9 cellular contexts compared by ENCODE assay signal in the genomic region with DNA sequence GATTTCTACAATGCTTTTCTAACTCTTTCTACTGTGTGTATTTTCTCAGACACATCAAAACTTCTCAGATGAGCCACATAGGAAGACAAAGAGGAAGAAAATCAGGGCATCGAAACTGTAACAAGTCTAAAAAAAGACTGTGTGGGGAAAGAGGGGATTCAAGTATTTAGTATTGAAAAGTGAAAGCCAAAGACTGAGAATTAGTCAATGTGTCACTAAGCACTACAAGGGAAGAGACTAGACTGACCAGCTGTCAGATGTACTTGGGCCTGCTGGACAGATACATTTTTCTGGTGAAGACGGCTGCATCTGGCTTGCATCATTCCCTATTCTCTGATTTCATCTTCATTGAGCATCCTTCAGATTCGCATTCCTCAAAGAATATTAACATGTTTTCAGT. TPM values are rescaled to one million over a fixed set of nuclear protein-coding genes. Genes with fewer than 3 reads are reported as not detected.
DNase-seq lines count a peak whose midpoint lies in the region; ATAC-seq and TF ChIP-seq lines count a peak whose summit lies in the region.
"Had no signal": no experiment of that assay in that cellular context is flagged by ENCODE, and none has a peak within 500 bp of the region (broad histone marks: within the 10 kb centered on the region; RNA-seq: fewer than 3 reads in every experiment).

No MANE protein-coding gene starts in this region.

- DNase-seq in HCT116 (ENCODE audit: low read depth, low spot score) = no peak
- no peak for DNase-seq in sciatic nerve (ENCODE audit: low spot score)
- no peak for DNase-seq in NCI-H1417 (lab: John Stamatoyannopoulos, UW)
- DNase-seq in anterior cingulate cortex (lab: John Stamatoyannopoulos, UW) = no peak
- no peak for DNase-seq in stimulated activated CD4-positive, alpha-beta T cell treated with anti-CD3 and anti-CD28 coated beads, Interleukin-2, amount 100 ng/mL, for 48 hours
- DNase-seq: activated CD8-positive, alpha-beta memory T cell treated with anti-CD3 and anti-CD28 coated beads for 24 hours had no signal

- no peak overlapping the region for H3K4me2 ChIP-seq in HCT116 (ENCODE audit: low read length)

- TF ChIP-seq CTCF in HCT116 (IDR thresholded peaks at IDR 0.05 in 2 of 3, conservative IDR thresholded peaks at IDR 0.05 in 1 of 3; ENCODE audit: borderline replicate concordance in 1 of 3, insufficient read depth in 1 of 3, low read depth in 2 of 3, low read length in 2 of 3) = no peak

- no TSS peak for BruUV-seq in HCT116 (replicated peaks; lab: Mats Ljungman, UMichigan)

- H3K27ac ChIP-seq in HCT116 (ENCODE audit: low read depth, low read length) = no peak overlapping the region
- H3K27ac ChIP-seq: cardiac muscle cell had no signal

- no peak overlapping the region for H3K9ac ChIP-seq in HCT116 (ENCODE audit: low read length)

- no peaks in the 10 kb centered on the region for H3K9me3 ChIP-seq in HCT116 (ENCODE audit: control insufficient read depth in 1 of 2, insufficient read depth in 1 of 2, low read depth in 1 of 2, low read length in 2 of 2)

- CTCF ChIA-PET in HCT116 (lab: Charles Lee) = no interaction called here

- POLR2A ChIA-PET in HCT116 (lab: Charles Lee) = no interaction called here

- H3K4me3 ChIP-seq in HCT116 (replicated peaks in 1 of 2; ENCODE audit: low read depth in 1 of 2, low read length in 2 of 2) = no peak overlapping the region
- H3K4me3 ChIP-seq: cardiac muscle cell had no signal

- H3K4me1 ChIP-seq in HCT116 (ENCODE audit: control insufficient read depth in 1 of 2, insufficient read depth in 2 of 2, low read length in 2 of 2) = no peaks in the 10 kb centered on the region

- H2AFZ ChIP-seq in HCT116 (ENCODE audit: low read depth, low read length, poor library complexity, severe bottlenecking) = peak overlapping the region; percentile 64

- RAD21 ChIA-PET in HCT116 (lab: Charles Lee; ENCODE audit: low non-redundant PET in 1 of 2, low total read pairs in 2 of 2, uncharacterized antibody in 2 of 2, unreplicated experiment in 2 of 2) = no interaction called here

- H3K36me3 ChIP-seq in HCT116 (ENCODE audit: control insufficient read depth in 1 of 2, insufficient read depth in 2 of 2, low read length in 2 of 2) = no peaks in the 10 kb centered on the region
- H3K36me3 ChIP-seq: cardiac muscle cell had no signal

- H4K20me1 ChIP-seq in HCT116 (ENCODE audit: insufficient read depth) = no peaks in the 10 kb centered on the region

- ATAC-seq in GM18907 (IDR thresholded peaks at IDR 0.05; ENCODE audit: unreplicated experiment) = peak; percentile 95
- ATAC-seq in HCT116 = no peak
- peak; percentile 87 for ATAC-seq in HG03469 (IDR thresholded peaks at IDR 0.05; ENCODE audit: unreplicated experiment)
- ATAC-seq in sciatic nerve = peak; percentile 44

- no peaks in the 10 kb centered on the region for H3K9me2 ChIP-seq in HCT116 (ENCODE audit: insufficient read depth)

- intact Hi-C loops in HCT116 (cut with micrococcal nuclease) = no loop called here
- intact Hi-C loops in sciatic nerve (cut with DNase I) = no loop called here

- TF ChIP-seq RAD21 in HCT116 (IDR thresholded peaks at IDR 0.05; ENCODE audit: low read depth) = no peak

- H3K27me3 ChIP-seq in HCT116 (ENCODE audit: insufficient read depth, low read length) = no peaks in the 10 kb centered on the region
- H3K27me3 ChIP-seq: cardiac muscle cell had no signal

- H3K79me2 ChIP-seq in HCT116 (ENCODE audit: insufficient read depth, low read length) = no peaks in the 10 kb centered on the region

- no peak for TF ChIP-seq POLR2A in HCT116 (IDR thresholded peaks at IDR 0.05; ENCODE audit: borderline replicate concordance, extremely low read depth, insufficient read depth, insufficient read length)

TF ChIP-seq in HCT116, 20 proteins besides CTCF, POLR2A, EP300 and RAD21:
- TF ChIP-seq SP1 (IDR thresholded peaks at IDR 0.05; ENCODE audit: low read depth) (no peak), TCF7L2 (IDR thresholded peaks at IDR 0.05; ENCODE audit: borderline replicate concordance, extremely low read depth, insufficient read depth, insufficient read length) (no peak), SIN3A (IDR thresholded peaks at IDR 0.05; ENCODE audit: low read depth) (no peak), ELF1 (IDR thresholded peaks at IDR 0.05; ENCODE audit: borderline replicate concordance, low read depth) (no peak), EZH2phosphoT487 (IDR thresholded peaks at IDR 0.05; ENCODE audit: borderline replicate concordance) (no peak), EZH2 (IDR thresholded peaks at IDR 0.05) (no peak), YY1 (IDR thresholded peaks at IDR 0.05; ENCODE audit: extremely low read depth, insufficient replicate concordance, low read depth, low read length) (no peak), EGR1 (IDR thresholded peaks at IDR 0.05; ENCODE audit: low read depth) (no peak), ZFX (IDR thresholded peaks at IDR 0.05) (no peak), CBX3 (IDR thresholded peaks at IDR 0.05; ENCODE audit: low read depth) (no peak), CEBPB (IDR thresholded peaks at IDR 0.05; ENCODE audit: low read depth) (no peak), SRF (IDR thresholded peaks at IDR 0.05; ENCODE audit: low read depth) (no peak), FOSL1 (IDR thresholded peaks at IDR 0.05; ENCODE audit: low read depth) (no peak), POLR2AphosphoS5 (IDR thresholded peaks at IDR 0.05; ENCODE audit: low read depth, low read length) (no peak), JUND (IDR thresholded peaks at IDR 0.05) (no peak)
- TF ChIP-seq, protein P1, sequence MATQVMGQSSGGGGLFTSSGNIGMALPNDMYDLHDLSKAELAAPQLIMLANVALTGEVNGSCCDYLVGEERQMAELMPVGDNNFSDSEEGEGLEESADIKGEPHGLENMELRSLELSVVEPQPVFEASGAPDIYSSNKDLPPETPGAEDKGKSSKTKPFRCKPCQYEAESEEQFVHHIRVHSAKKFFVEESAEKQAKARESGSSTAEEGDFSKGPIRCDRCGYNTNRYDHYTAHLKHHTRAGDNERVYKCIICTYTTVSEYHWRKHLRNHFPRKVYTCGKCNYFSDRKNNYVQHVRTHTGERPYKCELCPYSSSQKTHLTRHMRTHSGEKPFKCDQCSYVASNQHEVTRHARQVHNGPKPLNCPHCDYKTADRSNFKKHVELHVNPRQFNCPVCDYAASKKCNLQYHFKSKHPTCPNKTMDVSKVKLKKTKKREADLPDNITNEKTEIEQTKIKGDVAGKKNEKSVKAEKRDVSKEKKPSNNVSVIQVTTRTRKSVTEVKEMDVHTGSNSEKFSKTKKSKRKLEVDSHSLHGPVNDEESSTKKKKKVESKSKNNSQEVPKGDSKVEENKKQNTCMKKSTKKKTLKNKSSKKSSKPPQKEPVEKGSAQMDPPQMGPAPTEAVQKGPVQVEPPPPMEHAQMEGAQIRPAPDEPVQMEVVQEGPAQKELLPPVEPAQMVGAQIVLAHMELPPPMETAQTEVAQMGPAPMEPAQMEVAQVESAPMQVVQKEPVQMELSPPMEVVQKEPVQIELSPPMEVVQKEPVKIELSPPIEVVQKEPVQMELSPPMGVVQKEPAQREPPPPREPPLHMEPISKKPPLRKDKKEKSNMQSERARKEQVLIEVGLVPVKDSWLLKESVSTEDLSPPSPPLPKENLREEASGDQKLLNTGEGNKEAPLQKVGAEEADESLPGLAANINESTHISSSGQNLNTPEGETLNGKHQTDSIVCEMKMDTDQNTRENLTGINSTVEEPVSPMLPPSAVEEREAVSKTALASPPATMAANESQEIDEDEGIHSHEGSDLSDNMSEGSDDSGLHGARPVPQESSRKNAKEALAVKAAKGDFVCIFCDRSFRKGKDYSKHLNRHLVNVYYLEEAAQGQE (IDR thresholded peaks at IDR 0.05; ENCODE audit: low read depth) = no peak
- TF ChIP-seq, protein P2, sequence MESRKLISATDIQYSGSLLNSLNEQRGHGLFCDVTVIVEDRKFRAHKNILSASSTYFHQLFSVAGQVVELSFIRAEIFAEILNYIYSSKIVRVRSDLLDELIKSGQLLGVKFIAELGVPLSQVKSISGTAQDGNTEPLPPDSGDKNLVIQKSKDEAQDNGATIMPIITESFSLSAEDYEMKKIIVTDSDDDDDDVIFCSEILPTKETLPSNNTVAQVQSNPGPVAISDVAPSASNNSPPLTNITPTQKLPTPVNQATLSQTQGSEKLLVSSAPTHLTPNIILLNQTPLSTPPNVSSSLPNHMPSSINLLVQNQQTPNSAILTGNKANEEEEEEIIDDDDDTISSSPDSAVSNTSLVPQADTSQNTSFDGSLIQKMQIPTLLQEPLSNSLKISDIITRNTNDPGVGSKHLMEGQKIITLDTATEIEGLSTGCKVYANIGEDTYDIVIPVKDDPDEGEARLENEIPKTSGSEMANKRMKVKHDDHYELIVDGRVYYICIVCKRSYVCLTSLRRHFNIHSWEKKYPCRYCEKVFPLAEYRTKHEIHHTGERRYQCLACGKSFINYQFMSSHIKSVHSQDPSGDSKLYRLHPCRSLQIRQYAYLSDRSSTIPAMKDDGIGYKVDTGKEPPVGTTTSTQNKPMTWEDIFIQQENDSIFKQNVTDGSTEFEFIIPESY (IDR thresholded peaks at IDR 0.05; ENCODE audit: extremely low read depth, insufficient replicate concordance, low read length) = no peak
- TF ChIP-seq, protein P3, sequence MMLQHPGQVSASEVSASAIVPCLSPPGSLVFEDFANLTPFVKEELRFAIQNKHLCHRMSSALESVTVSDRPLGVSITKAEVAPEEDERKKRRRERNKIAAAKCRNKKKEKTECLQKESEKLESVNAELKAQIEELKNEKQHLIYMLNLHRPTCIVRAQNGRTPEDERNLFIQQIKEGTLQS (IDR thresholded peaks at IDR 0.05) = no peak

RNA-seq across cellular contexts. Expression of a gene that starts 25.4 kb away (rescaled TPM):
- total RNA-seq in HCT116 (2021; ENCODE audit: unreplicated experiment) (108 TPM), sciatic nerve (149 TPM)
- 134 and 192 TPM in 2 replicates for polyA plus RNA-seq in HCT116 (2012)

RNA-seq across cellular contexts. Expression of a gene that starts 30.3 kb away (rescaled TPM):
- total RNA-seq in HCT116 (2021; ENCODE audit: unreplicated experiment) (24.6 TPM), sciatic nerve (19.6 TPM)
- 12.7 and 13.4 TPM in 2 replicates for polyA plus RNA-seq in HCT116 (2012)

RNA-seq across cellular contexts. Expression of a gene that starts 37.3 kb away (rescaled TPM):
- total RNA-seq in HCT116 (2021; ENCODE audit: unreplicated experiment) = 32.4 TPM
- polyA plus RNA-seq in HCT116 (2012) = 22.3 and 24.2 TPM in 2 replicates
- 29.5 TPM for total RNA-seq in sciatic nerve
